ENCODE assay signal across 11 cellular contexts in the genomic region with DNA sequence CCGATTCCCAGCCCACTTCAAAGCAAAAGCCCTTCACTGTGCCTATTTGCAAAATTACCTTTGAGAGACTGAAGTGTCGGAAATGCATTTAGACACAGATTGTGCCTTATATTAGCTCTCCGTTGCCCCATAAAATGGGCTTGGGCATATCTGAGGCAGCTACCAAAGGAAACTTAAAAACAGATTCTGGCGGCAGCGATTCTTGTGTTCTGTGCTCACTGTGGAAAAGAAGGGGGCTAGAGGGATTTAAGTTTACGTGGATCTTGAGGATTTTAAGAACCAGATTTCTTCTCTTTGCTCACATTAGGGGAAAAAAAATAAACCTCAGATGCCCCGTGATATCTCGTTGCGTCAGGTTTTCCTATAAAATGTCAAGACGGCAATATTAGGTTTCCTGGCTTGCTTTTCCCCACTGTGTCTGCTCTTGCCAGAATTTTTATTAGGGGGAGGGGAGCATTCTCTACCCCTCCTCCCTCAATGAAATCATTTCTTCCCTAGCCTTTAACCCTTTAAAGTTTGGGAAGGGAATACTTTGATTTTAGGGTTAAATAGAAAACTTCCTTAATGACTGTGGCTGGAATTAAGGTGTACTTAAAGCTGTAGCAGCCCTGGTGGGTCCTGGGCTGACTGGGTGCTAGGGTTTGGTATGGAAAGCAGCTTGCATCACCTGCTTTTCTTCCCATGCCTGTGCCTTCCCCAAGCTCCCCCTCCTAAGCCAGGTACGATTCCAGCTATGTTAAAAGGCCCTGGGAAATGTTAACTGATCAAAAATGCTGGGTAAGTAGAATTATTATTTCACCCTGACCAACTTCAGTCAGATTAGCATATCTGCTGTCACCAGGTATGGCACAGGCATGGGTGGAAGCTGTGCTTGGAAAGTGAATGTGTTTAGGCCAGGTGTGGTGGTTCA.
A peak's percentile ranks its signal among the peaks of the same experiment; 100 is the strongest.
DNase-seq lines count a peak whose midpoint lies in the region; ATAC-seq, FAIRE-seq and TF ChIP-seq lines count a peak whose summit lies in the region.
"Had no signal": no experiment of that assay in that cellular context is flagged by ENCODE, and none has a peak within 500 bp of the region (broad histone marks: within the 10 kb centered on the region; RNA-seq: fewer than 3 reads in every experiment).

No MANE protein-coding gene starts in this region.

- CTCF ChIA-PET in Calu3 (lab: Charles Lee): interaction anchor here (1.3 to 1.4 kb wide), 2 partner anchors 9 to 19 kb away, joined by 3 to 5 read pairs; no protein-coding TSS in a partner anchor
- CTCF ChIA-PET in PC-3 (lab: Charles Lee): no interaction called here

- no peaks in the 10 kb centered on the region for H4K20me1 ChIP-seq in PC-3 (ENCODE audit: low read length)
- peaks cover 81% of the 10 kb centered on the region for H4K20me1 ChIP-seq in Karpas-422 (ENCODE audit: insufficient read depth, low read depth, low read length)

- no peaks in the 10 kb centered on the region for H3K27me3 Mint-ChIP-seq in Calu3 (ENCODE audit: unreplicated experiment)

- H3K27ac Mint-ChIP-seq in Calu3 (ENCODE audit: unreplicated experiment): peak overlapping the region; percentile 42

- H3K4me3 ChIP-seq in PC-3 (ENCODE audit: low read length): no peak overlapping the region
- peak overlapping the region; percentile 55 for H3K4me3 ChIP-seq in fibroblast of the aortic adventitia (ENCODE audit: low read depth, low read length)
- peak overlapping the region; percentile 23 for H3K4me3 ChIP-seq in psoas muscle
- no peak overlapping the region for H3K4me3 ChIP-seq in Karpas-422 (ENCODE audit: low read length)
- no peak overlapping the region for H3K4me3 ChIP-seq in small intestine (ENCODE audit: low read depth in 1 of 2, low read length in 2 of 2)
- H3K4me3 ChIP-seq: cardiac muscle cell had no signal

- no peak overlapping the region for H3K4me2 ChIP-seq in PC-3 (ENCODE audit: low read length)
- no peak overlapping the region for H3K4me2 ChIP-seq in Karpas-422 (ENCODE audit: low read depth, low read length, poor library complexity, severe bottlenecking)
- H3K4me2 ChIP-seq: KMS-11 had no signal

- whole genome bisulfite sequencing in psoas muscle, 3 donors: 37 to 64% (median 40%) methylated on average over 11 of the region's 11 CpGs
- WGBS in small intestine, 3 donors: 65 to 87% (median 74%) methylated on average over 11 of the region's 11 CpGs

- H2AFZ ChIP-seq in PC-3 (ENCODE audit: low read length): no peak overlapping the region
- H2AFZ ChIP-seq in Karpas-422 (ENCODE audit: low read length): no peak overlapping the region

- intact Hi-C loops in Calu3 (cut with micrococcal nuclease; ENCODE audit: unreplicated experiment) (no loop called here), PC-3 (cut with micrococcal nuclease) (no loop called here), psoas muscle (cut with DNase I) (no loop called here)

- H3K9me2 ChIP-seq in PC-3 (replicated peaks; ENCODE audit: low read length) (no peaks in the 10 kb centered on the region), Karpas-422 (replicated peaks; ENCODE audit: insufficient read depth, low read length) (no peaks in the 10 kb centered on the region)

- no peak for ATAC-seq in PC-3
- ATAC-seq in psoas muscle: no peak
- no peak for ATAC-seq in GM18517 (IDR thresholded peaks at IDR 0.05; ENCODE audit: unreplicated experiment)

- POLR2A ChIA-PET in PC-3 (lab: Charles Lee; ENCODE audit: unreplicated experiment): no interaction called here

- H3K9me3 ChIP-seq in PC-3 (ENCODE audit: low read length) (no peaks in the 10 kb centered on the region), psoas muscle (no peaks in the 10 kb centered on the region), Karpas-422 (ENCODE audit: low read length) (no peaks in the 10 kb centered on the region), small intestine (ENCODE audit: control insufficient read depth, low read depth) (no peaks in the 10 kb centered on the region)

- peak overlapping the region; percentile 45 for H3K27ac ChIP-seq in PC-3 (ENCODE audit: low read length)
- H3K27ac ChIP-seq in psoas muscle: peak overlapping the region; percentile 87
- no peak overlapping the region for H3K27ac ChIP-seq in Karpas-422 (ENCODE audit: low read length)
- peak overlapping the region in 1 of 2 donors; percentile 71 for H3K27ac ChIP-seq in small intestine (ENCODE audit: low read depth in 1 of 2, low read length in 1 of 2)
- H3K27ac ChIP-seq: KMS-11 had no signal

- peaks cover 58% of the 10 kb centered on the region for H3K36me3 Mint-ChIP-seq in Calu3 (ENCODE audit: insufficient read depth, unreplicated experiment)

- no peak overlapping the region for H3K4me3 Mint-ChIP-seq in Calu3 (ENCODE audit: low read depth, unreplicated experiment)

- no peak for FAIRE-seq in small intestine (lab: Jason Lieb, UNC)

- peaks cover 94% of the 10 kb centered on the region for H3K4me1 Mint-ChIP-seq in Calu3 (ENCODE audit: low read depth, unreplicated experiment)

- TF ChIP-seq CTCF in Calu3 (IDR thresholded peaks at IDR 0.05; ENCODE audit: unreplicated experiment): no peak
- no peak for TF ChIP-seq CTCF in PC-3 (conservative IDR thresholded peaks at IDR 0.05; ENCODE audit: low read depth, low read length)
- TF ChIP-seq CTCF in fibroblast of the aortic adventitia (IDR thresholded peaks at IDR 0.05; ENCODE audit: insufficient read depth, low read length): no peak
- no peak for TF ChIP-seq CTCF in psoas muscle (IDR thresholded peaks at IDR 0.05)

- H3K79me2 ChIP-seq in PC-3 (ENCODE audit: low read length) (peaks cover 100% of the 10 kb centered on the region), Karpas-422 (ENCODE audit: low read length) (no peaks in the 10 kb centered on the region)

- H3K4me1 ChIP-seq in PC-3 (ENCODE audit: insufficient read depth, low read length) (peaks cover 56% of the 10 kb centered on the region), psoas muscle (peaks cover 97% of the 10 kb centered on the region), Karpas-422 (ENCODE audit: low read length) (peaks cover 10% of the 10 kb centered on the region), small intestine (ENCODE audit: control insufficient read depth in 2 of 2, insufficient read depth in 1 of 2, low read depth in 1 of 2, low read length in 1 of 2) (peaks cover 5 to 44% of the 10 kb centered on the region in 2 donors)

- DNase-seq in Calu3: no peak
- no peak for DNase-seq in PC-3
- peak; percentile 74 for DNase-seq in fibroblast of the aortic adventitia (ENCODE audit: low read depth)
- no peak for DNase-seq in psoas muscle
- no peak for DNase-seq in central memory CD4-positive, alpha-beta T cell
- no peak for DNase-seq in Karpas-422
- DNase-seq in small intestine: no peak
- DNase-seq: DND-41 had no signal

- BruUV-seq in Calu3 (replicated peaks; lab: Mats Ljungman, UMichigan): no TSS peak
- BruUV-seq in PC-3 (replicated peaks; lab: Mats Ljungman, UMichigan): no TSS peak

- H3F3A ChIP-seq in PC-3 (ENCODE audit: low read length, unreplicated experiment): no peaks in the 10 kb centered on the region

- 0 out of 2 replicates have a peak overlapping the region, but pooled peaks have one; percentile 28 for H3K9ac ChIP-seq in PC-3 (ENCODE audit: low read length)
- no peak overlapping the region for H3K9ac ChIP-seq in Karpas-422 (ENCODE audit: low read length)
- H3K9ac ChIP-seq: KMS-11 had no signal

- H3K36me3 ChIP-seq in PC-3 (ENCODE audit: low read depth, low read length) (peaks cover 21% of the 10 kb centered on the region), psoas muscle (ENCODE audit: insufficient read depth in 1 of 2, low read depth in 1 of 2) (no peaks in the 10 kb centered on the region), Karpas-422 (ENCODE audit: insufficient read depth, low read length) (no peaks in the 10 kb centered on the region), small intestine (ENCODE audit: control insufficient read depth in 2 of 2, insufficient read depth in 2 of 2, low read length in 2 of 2) (no peaks in the 10 kb centered on the region)
- H3K36me3 ChIP-seq: cardiac muscle cell had no signal

- no peaks in the 10 kb centered on the region for H3K27me3 ChIP-seq in PC-3 (ENCODE audit: low read length)
- no peaks in the 10 kb centered on the region for H3K27me3 ChIP-seq in psoas muscle (ENCODE audit: insufficient read depth in 3 of 3, low read length in 2 of 3)
- H3K27me3 ChIP-seq in Karpas-422 (ENCODE audit: low read length): no peaks in the 10 kb centered on the region
- no peaks in the 10 kb centered on the region for H3K27me3 ChIP-seq in small intestine (ENCODE audit: control insufficient read depth in 2 of 2, insufficient read depth in 2 of 2, low read length in 2 of 2)
- H3K27me3 ChIP-seq: cardiac muscle cell had no signal

- no peaks in the 10 kb centered on the region for H3K9me3 Mint-ChIP-seq in Calu3 (ENCODE audit: low read depth, unreplicated experiment)

Comparison
In these comparisons a context has a peak if more than half of its experiments do, and no peak if none do; other contexts are left out.
1. H3K4me3 ChIP-seq: peak in fibroblast of the aortic adventitia (single experiment) and psoas muscle (single experiment); none in PC-3 (single experiment), Karpas-422 (single experiment) and small intestine (0 of 2).